In genomic region chr4:167233523-167234387, GRCh38 we compare ENCODE assay signal across 1 cellular context.
TF ChIP-seq lines count a peak whose summit lies in the region.

No MANE protein-coding gene starts in this region.

TF ChIP-seq in liver, 16 proteins besides CTCF, POLR2A, EP300 and RAD21 (continued from another document):
- TF ChIP-seq, protein P1, sequence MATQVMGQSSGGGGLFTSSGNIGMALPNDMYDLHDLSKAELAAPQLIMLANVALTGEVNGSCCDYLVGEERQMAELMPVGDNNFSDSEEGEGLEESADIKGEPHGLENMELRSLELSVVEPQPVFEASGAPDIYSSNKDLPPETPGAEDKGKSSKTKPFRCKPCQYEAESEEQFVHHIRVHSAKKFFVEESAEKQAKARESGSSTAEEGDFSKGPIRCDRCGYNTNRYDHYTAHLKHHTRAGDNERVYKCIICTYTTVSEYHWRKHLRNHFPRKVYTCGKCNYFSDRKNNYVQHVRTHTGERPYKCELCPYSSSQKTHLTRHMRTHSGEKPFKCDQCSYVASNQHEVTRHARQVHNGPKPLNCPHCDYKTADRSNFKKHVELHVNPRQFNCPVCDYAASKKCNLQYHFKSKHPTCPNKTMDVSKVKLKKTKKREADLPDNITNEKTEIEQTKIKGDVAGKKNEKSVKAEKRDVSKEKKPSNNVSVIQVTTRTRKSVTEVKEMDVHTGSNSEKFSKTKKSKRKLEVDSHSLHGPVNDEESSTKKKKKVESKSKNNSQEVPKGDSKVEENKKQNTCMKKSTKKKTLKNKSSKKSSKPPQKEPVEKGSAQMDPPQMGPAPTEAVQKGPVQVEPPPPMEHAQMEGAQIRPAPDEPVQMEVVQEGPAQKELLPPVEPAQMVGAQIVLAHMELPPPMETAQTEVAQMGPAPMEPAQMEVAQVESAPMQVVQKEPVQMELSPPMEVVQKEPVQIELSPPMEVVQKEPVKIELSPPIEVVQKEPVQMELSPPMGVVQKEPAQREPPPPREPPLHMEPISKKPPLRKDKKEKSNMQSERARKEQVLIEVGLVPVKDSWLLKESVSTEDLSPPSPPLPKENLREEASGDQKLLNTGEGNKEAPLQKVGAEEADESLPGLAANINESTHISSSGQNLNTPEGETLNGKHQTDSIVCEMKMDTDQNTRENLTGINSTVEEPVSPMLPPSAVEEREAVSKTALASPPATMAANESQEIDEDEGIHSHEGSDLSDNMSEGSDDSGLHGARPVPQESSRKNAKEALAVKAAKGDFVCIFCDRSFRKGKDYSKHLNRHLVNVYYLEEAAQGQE (IDR thresholded peaks at IDR 0.05): no peak
- no peak for TF ChIP-seq FOXA2 (IDR thresholded peaks at IDR 0.05)
